Comparison of ENCODE assay signal across 36 cellular contexts in the genomic region with DNA sequence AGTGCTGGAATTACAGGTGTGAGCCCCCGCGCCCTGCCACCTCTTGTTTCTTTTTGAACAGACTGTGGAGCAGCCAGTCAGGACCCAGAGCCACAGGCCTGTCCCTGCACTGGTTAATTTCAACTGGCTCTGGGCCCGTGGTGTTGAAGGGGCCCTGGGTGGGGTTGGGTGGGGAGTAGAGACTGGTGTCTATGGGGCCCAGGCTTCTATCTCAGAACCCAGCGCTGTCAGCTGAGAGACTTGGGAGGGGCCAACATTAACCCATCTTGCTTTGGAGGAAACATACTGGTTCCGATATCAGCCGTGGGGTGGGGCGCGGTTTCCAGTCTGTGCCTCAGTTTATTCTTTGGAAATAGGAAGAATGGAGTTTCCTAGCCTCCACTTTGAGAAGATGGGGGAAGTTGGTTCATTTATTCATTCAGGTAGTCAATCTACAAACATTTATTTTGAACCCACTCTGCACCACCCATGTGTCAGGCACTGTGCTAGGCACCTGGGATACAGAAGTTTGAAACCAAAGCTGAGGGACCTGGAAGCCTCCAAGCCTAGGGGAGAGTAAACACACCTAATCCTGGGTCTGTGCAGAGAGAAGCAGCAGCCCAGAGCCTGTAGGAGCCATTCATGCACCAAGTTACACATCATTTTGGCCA. TPM values are rescaled to one million over a fixed set of nuclear protein-coding genes. Genes with fewer than 3 reads are reported as not detected.
"Had no signal": no experiment of that assay in that cellular context is flagged by ENCODE, and none has a peak within 500 bp of the region (broad histone marks: within the 10 kb centered on the region; RNA-seq: fewer than 3 reads in every experiment).

No MANE protein-coding gene starts in this region.

- H3K36me3 ChIP-seq: MG63 had no signal

- H3K27ac ChIP-seq: KMS-11 had no signal

- H3K9me3 ChIP-seq: MG63 had no signal

- DNase-seq: Karpas-422, Kasumi-1, MG63, MM.1S, MV-4-11, NCI-H1048, NCI-H1092, NCI-H1092 treated with DMSO at 0.1 percent for 48 hours, NCI-H1105, NCI-H1105 treated with DMSO at 0.1 percent for 48 hours, NCI-H1417, NCI-H1417 treated with DMSO at 0.1 percent for 48 hours, NCI-H1436, NCI-H1694, NCI-H1694 treated with DMSO at 0.1 percent for 48 hours, NCI-H187, NCI-H187 treated with DMSO at 0.1 percent for 48 hours, NCI-H1930, NCI-H2029, NCI-H2029 treated with DMSO at 0.1 percent for 48 hours, NCI-H2081 treated with DMSO at 0.1 percent for 48 hours, NCI-H2107, NCI-H2171, NCI-H2171 treated with DMSO at 0.1 percent for 48 hours, NCI-H2227 treated with DMSO at 0.1 percent for 48 hours, NCI-H226, NCI-H345, NCI-H446, NCI-H446 treated with DMSO at 0.1 percent for 48 hours, NCI-H510A, NCI-H510A treated with DMSO at 0.1 percent for 48 hours had no signal

- H3K9ac ChIP-seq: KMS-11 had no signal

- H3K27me3 ChIP-seq: MG63 had no signal

- H3K4me3 ChIP-seq: MG63 had no signal

- H3K4me2 ChIP-seq: KMS-11 had no signal

RNA-seq across cellular contexts. Expression of a gene that starts 15.6 kb away (rescaled TPM):
- total RNA-seq: LHCN-M2, M059J, MCF 10A, NCI-H460 had no signal

RNA-seq across cellular contexts. Expression of a gene that starts 24.9 kb away (rescaled TPM):
- total RNA-seq: LHCN-M2, NCI-H460 had no signal
